8 cellular contexts compared by ENCODE assay signal in the genomic region with DNA sequence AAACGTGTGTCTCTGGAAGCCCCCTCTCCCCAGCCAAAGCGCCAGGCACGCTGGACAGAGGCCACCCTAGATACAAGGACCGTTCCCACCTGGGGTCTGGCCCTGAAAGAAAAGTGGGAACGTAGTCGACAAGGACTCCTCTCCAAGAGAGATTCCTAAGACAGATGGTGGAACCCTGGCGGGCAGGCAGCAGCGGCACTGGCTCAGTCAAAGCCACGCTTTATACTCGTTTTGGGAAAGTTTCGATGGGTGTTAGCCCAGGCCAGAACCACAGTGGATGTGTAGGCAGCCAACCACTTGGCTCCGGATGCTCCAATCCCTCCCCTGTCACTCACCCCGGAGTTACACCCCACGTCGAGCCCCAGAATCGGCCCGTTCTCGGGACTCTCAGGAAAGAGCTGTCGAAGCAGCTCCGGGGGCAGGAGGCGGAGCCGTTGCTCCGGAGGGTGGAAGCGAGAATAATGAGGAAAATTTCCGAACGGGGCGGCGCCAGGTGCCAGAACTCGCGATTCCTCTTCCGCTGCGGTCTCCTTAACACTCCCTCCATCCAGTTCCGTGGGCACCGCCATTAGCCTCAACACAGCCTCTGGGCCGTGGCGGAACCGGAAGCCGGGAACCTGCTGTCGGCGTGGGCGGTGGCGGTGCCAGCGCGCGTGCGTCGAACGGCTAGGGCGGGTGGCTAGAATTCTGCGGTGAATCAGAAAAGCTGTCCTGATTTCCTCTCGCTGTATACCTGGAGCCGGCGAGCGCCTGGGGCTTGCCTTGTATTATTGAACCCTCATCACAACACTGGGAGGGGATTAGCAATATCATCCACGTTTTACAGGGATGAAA. TPM values are rescaled to one million over a fixed set of nuclear protein-coding genes. Genes with fewer than 3 reads are reported as not detected.
A peak's percentile ranks its signal among the peaks of the same experiment; 100 is the strongest.
DNase-seq lines count a peak whose midpoint lies in the region; ATAC-seq and TF ChIP-seq lines count a peak whose summit lies in the region.

A gene with protein sequence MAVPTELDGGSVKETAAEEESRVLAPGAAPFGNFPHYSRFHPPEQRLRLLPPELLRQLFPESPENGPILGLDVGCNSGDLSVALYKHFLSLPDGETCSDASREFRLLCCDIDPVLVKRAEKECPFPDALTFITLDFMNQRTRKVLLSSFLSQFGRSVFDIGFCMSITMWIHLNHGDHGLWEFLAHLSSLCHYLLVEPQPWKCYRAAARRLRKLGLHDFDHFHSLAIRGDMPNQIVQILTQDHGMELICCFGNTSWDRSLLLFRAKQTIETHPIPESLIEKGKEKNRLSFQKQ (minus strand): TSS at position 588 of the 834 bp plus-strand sequence. CDS start 19 bp downstream, at position 569.

- intact Hi-C loops in left colon (cut with DNase I, micrococcal nuclease) = no loop called here

- no peaks in the 10 kb centered on the region for H3K9me3 Mint-ChIP-seq in chondrocyte (ENCODE audit: low read depth)

- H3K4me3 Mint-ChIP-seq in chondrocyte (ENCODE audit: unreplicated experiment) = peak within 1 kb of the TSS; percentile 94

- ATAC-seq in HG03432 (IDR thresholded peaks at IDR 0.05; ENCODE audit: unreplicated experiment) = peak; percentile 87
- peak; percentile 96 for ATAC-seq in left colon

- H3K27ac Mint-ChIP-seq in chondrocyte (ENCODE audit: unreplicated experiment) = peak within 1 kb of the TSS; percentile 97

- no peaks in the 10 kb centered on the region for H3K27me3 Mint-ChIP-seq in chondrocyte (ENCODE audit: low read depth)

- H3K4me1 Mint-ChIP-seq in chondrocyte (ENCODE audit: low read depth) = peaks cover 19% of the 10 kb centered on the region

- peak; percentile 6 for TF ChIP-seq CTCF in chondrocyte (IDR thresholded peaks at IDR 0.05)

- DNase-seq in AG20443 (ENCODE audit: low spot score) (peak; percentile 97), NCI-H460 (ENCODE audit: extremely low read depth, low read depth) (peak; percentile 87), chondrocyte (ENCODE audit: low spot score) (peak; percentile 97), left colon (peak; percentile 93 to 95)
- peak; percentile 91 to 96 for DNase-seq in activated CD4-positive, alpha-beta T cell treated with anti-CD3 and anti-CD28 coated beads for 24 hours (ENCODE audit: low read depth in 2 of 2)
- DNase-seq in stimulated activated CD4-positive, alpha-beta T cell treated with anti-CD3 and anti-CD28 coated beads, Interleukin-1b, Interleukin-23, amount 100 ng/mL, for 4 hours (ENCODE audit: low read depth in 2 of 2) = peak; percentile 90 to 93

- no peaks in the 10 kb centered on the region for H3K36me3 Mint-ChIP-seq in chondrocyte (ENCODE audit: low read depth)

- TF ChIP-seq POLR2A in GM19193 (IDR thresholded peaks at IDR 0.05; ENCODE audit: extremely low read depth, insufficient read depth, insufficient read length) = peak; percentile 98

RNA-seq across cellular contexts. Expression of the gene that starts here (rescaled TPM):
- 8.5 and 9.1 TPM in 2 replicates for total RNA-seq in NCI-H460 (2014; rRNA removed; shearing (Covaris generic))
- polyA plus RNA-seq in NCI-H460 (2014; cell fraction: nucleus; rRNA removed) = 1.1 and 3.1 TPM in 2 replicates
- 3.1 to 3.3 TPM (median 3.3 TPM) in 3 replicates for total RNA-seq in chondrocyte
- total RNA-seq in left colon = 1 to 10 TPM; 2.7 to 4.7 TPM

Comparison
In these comparisons a context has a peak if more than half of its experiments do, and no peak if none do; other contexts are left out.
1. Peak in every context shown above with its lines: DNase-seq and ATAC-seq.